In genomic region chr3:184017672-184018423, GRCh38 we compare ENCODE assay signal across 1 cellular context.
A peak's percentile ranks its signal among the peaks of the same experiment; 100 is the strongest.
TF ChIP-seq lines count a peak whose summit lies in the region.

Gene ABCC5 (minus strand): TSS chr3:184017884. CDS start chr3:184014392, 3,492 bp downstream.

TF ChIP-seq in K562, 482 proteins besides CTCF, POLR2A, EP300 and RAD21 (continued from another document):
- no peak for TF ChIP-seq E4F1 (CRISPR knock-in tag; IDR thresholded peaks at IDR 0.05; ENCODE audit: borderline replicate concordance)
- no peak for TF ChIP-seq MTF1 (CRISPR knock-in tag; IDR thresholded peaks at IDR 0.05; ENCODE audit: borderline replicate concordance)
- no peak for TF ChIP-seq ZNF224 (CRISPR knock-in tag; IDR thresholded peaks at IDR 0.05)
- no peak for TF ChIP-seq ZNF583 (CRISPR knock-in tag; IDR thresholded peaks at IDR 0.05)
- peak; percentile 61 for TF ChIP-seq SMAD4 (CRISPR knock-in tag; conservative IDR thresholded peaks at IDR 0.05)
- no peak for TF ChIP-seq HLTF (IDR thresholded peaks at IDR 0.05)
- peak; percentile 36; the same call in 1 of the 2 replicates for TF ChIP-seq MAFK (IDR thresholded peaks at IDR 0.05; ENCODE audit: low read length)
- TF ChIP-seq NELFE (IDR thresholded peaks at IDR 0.05; ENCODE audit: insufficient read depth, insufficient read length): no peak
- TF ChIP-seq ZNF740 (CRISPR knock-in tag; IDR thresholded peaks at IDR 0.05): no peak
- TF ChIP-seq ZNF740 (tag; IDR thresholded peaks at IDR 0.05): no peak
- TF ChIP-seq CREB3L1 (IDR thresholded peaks at IDR 0.05; ENCODE audit: borderline replicate concordance, low read depth): peak; percentile 67; the same call in 1 of the 2 replicates
- TF ChIP-seq MYBL2 (IDR thresholded peaks at IDR 0.05; ENCODE audit: low read depth): no peak
- no peak for TF ChIP-seq MYBL2 (CRISPR knock-in tag; IDR thresholded peaks at IDR 0.05; ENCODE audit: borderline replicate concordance)
- TF ChIP-seq SMARCC2 (IDR thresholded peaks at IDR 0.05; ENCODE audit: low read depth): peak; percentile 83
- TF ChIP-seq BRF1 (IDR thresholded peaks at IDR 0.05; ENCODE audit: borderline replicate concordance, extremely low read depth, insufficient read length): no peak
- TF ChIP-seq ZNF79 (CRISPR knock-in tag; IDR thresholded peaks at IDR 0.05; ENCODE audit: low read depth): no peak
- TF ChIP-seq ZNF639 (CRISPR knock-in tag; conservative IDR thresholded peaks at IDR 0.05 in 1 of 2, IDR thresholded peaks at IDR 0.05 in 1 of 2): peak in 1 of 2 experiments; percentile 78; a peak in 2 of 4 replicates
- peak; percentile 70; the same call in 1 of the 2 replicates for TF ChIP-seq MYNN (IDR thresholded peaks at IDR 0.05)
- no peak for TF ChIP-seq MYNN (CRISPR knock-in tag; IDR thresholded peaks at IDR 0.05)
- TF ChIP-seq NCOA6 (IDR thresholded peaks at IDR 0.05): no peak
- no peak; the same call in 1 of the 2 replicates for TF ChIP-seq GATAD2A (IDR thresholded peaks at IDR 0.05)
- TF ChIP-seq PYGO2 (tag; IDR thresholded peaks at IDR 0.05): no peak
- TF ChIP-seq CREB1 (IDR thresholded peaks at IDR 0.05): peak; percentile 70
- peak; percentile 53; the same call in 1 of the 2 replicates for TF ChIP-seq CREB1 (CRISPR knock-in tag; IDR thresholded peaks at IDR 0.05)
- no peak for TF ChIP-seq TRIM25 (IDR thresholded peaks at IDR 0.05; ENCODE audit: borderline replicate concordance)
- TF ChIP-seq MAFF (IDR thresholded peaks at IDR 0.05; ENCODE audit: low read length): peak; percentile 81; the same call in 1 of the 2 replicates
- no peak for TF ChIP-seq E2F8 (IDR thresholded peaks at IDR 0.05; ENCODE audit: low read depth, partially characterized antibody)
- peak; percentile 73; the same call in 1 of the 2 replicates for TF ChIP-seq CTBP1 (IDR thresholded peaks at IDR 0.05; ENCODE audit: borderline replicate concordance)
- TF ChIP-seq HDAC1 (IDR thresholded peaks at IDR 0.05): peak in 1 of 2 experiments; percentile 63; a peak in 2 of 4 replicates
- TF ChIP-seq ETS1 (conservative IDR thresholded peaks at IDR 0.05; ENCODE audit: control insufficient read depth, low read depth, low read length): peak; percentile 87; the same call in 1 of the 2 replicates
- TF ChIP-seq SETDB1 (IDR thresholded peaks at IDR 0.05; ENCODE audit: low read length): no peak
- TF ChIP-seq YBX1 (IDR thresholded peaks at IDR 0.05): no peak
- peak; percentile 74 for TF ChIP-seq ZNF766 (CRISPR knock-in tag; conservative IDR thresholded peaks at IDR 0.05)
- no peak for TF ChIP-seq HNRNPH1 (optimal IDR thresholded peaks at IDR 0.05; ENCODE audit: low read depth, low read length)
- no peak for TF ChIP-seq KLF1 (tag; IDR thresholded peaks at IDR 0.05)
- TF ChIP-seq CBX1 (IDR thresholded peaks at IDR 0.05; ENCODE audit: low read depth): no peak
- TF ChIP-seq ETV6 (IDR thresholded peaks at IDR 0.05; ENCODE audit: borderline replicate concordance in 1 of 2, low read depth in 2 of 2, low read length in 1 of 2): no peak
- TF ChIP-seq ETV6 (CRISPR knock-in tag; IDR thresholded peaks at IDR 0.05; ENCODE audit: borderline replicate concordance): no peak
- TF ChIP-seq FOXK2 (conservative IDR thresholded peaks at IDR 0.05 in 1 of 2, IDR thresholded peaks at IDR 0.05 in 1 of 2; ENCODE audit: low read depth in 2 of 2): peak in 1 of 2 experiments; percentile 5; a peak in 2 of 4 replicates
- no peak for TF ChIP-seq ZC3H11A (IDR thresholded peaks at IDR 0.05; ENCODE audit: low read depth, low read length)
- TF ChIP-seq ZNF668 (CRISPR knock-in tag; IDR thresholded peaks at IDR 0.05): no peak
- no peak for TF ChIP-seq SREBF2 (CRISPR knock-in tag; IDR thresholded peaks at IDR 0.05)
- TF ChIP-seq SNIP1 (IDR thresholded peaks at IDR 0.05; ENCODE audit: low read depth): no peak
- peak; percentile 89 for TF ChIP-seq PKNOX1 (IDR thresholded peaks at IDR 0.05)
- TF ChIP-seq DACH1 (IDR thresholded peaks at IDR 0.05; ENCODE audit: partially characterized antibody): no peak
- no peak for TF ChIP-seq ZNF12 (CRISPR knock-in tag; IDR thresholded peaks at IDR 0.05)
- TF ChIP-seq MCM3 (IDR thresholded peaks at IDR 0.05): no peak
- TF ChIP-seq TEAD2 (tag; IDR thresholded peaks at IDR 0.05): no peak
- TF ChIP-seq CEBPB (tag; IDR thresholded peaks at IDR 0.05): no peak
- peak; percentile 88 for TF ChIP-seq CXXC5 (CRISPR knock-in tag; IDR thresholded peaks at IDR 0.05)
- TF ChIP-seq EWSR1 (IDR thresholded peaks at IDR 0.05; ENCODE audit: borderline replicate concordance, low read depth, partially characterized antibody): no peak
- TF ChIP-seq CEBPG (CRISPR knock-in tag; IDR thresholded peaks at IDR 0.05): no peak
- no peak for TF ChIP-seq CEBPG (tag; conservative IDR thresholded peaks at IDR 0.05 in 1 of 2, IDR thresholded peaks at IDR 0.05 in 1 of 2)
- no peak for TF ChIP-seq HMG20B (CRISPR knock-in tag; IDR thresholded peaks at IDR 0.05)
- peak; percentile 66 for TF ChIP-seq CREM (IDR thresholded peaks at IDR 0.05; ENCODE audit: low read depth)
- TF ChIP-seq TOE1 (IDR thresholded peaks at IDR 0.05; ENCODE audit: borderline replicate concordance): no peak
- TF ChIP-seq TOE1 (CRISPR knock-in tag; IDR thresholded peaks at IDR 0.05; ENCODE audit: borderline replicate concordance, low read depth): 0 out of 2 replicates have a peak, but pooled peaks have one; percentile 1
- TF ChIP-seq GATAD2B (IDR thresholded peaks at IDR 0.05; ENCODE audit: borderline replicate concordance): no peak
